Comparison of ENCODE assay signal across 33 cellular contexts in the genomic region with DNA sequence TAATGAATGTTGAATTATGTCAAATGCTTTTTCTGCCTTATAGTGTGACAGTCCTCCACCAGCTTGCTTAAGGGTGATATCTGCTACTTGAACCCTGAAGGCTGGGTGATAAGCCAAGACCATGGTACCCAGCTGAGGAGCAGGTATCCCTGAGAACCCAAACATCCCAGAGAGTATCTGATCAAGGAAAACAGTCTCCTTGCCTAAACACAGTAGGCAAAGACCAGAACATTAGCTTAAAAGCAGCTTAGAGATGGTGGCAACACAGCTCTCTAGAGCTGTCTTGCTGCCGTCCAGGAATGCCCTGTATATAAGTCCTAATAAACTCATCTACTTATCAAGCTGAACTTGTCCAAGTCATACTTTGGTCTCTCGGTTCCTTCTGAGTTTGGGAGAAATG.
"Had no signal": no experiment of that assay in that cellular context is flagged by ENCODE, and none has a peak within 500 bp of the region (broad histone marks: within the 10 kb centered on the region; RNA-seq: fewer than 3 reads in every experiment).

No MANE protein-coding gene starts in this region.

- H3K27ac ChIP-seq: adrenal gland, ascending aorta, body of pancreas, brain microvascular endothelial cell, breast epithelium, cardiac muscle cell had no signal

- H3K4me3 ChIP-seq: adrenal gland, ascending aorta, body of pancreas, breast epithelium, cardiac muscle cell had no signal

- DNase-seq: activated effector memory CD4-positive, alpha-beta T cell treated with anti-CD3 and anti-CD28 coated beads, Interleukin-2, amount 50 U/mL, for 16 hours; activated effector memory CD4-positive, alpha-beta T cell treated with Interleukin-2 at 50 U/mL for 16 hours; activated gamma-delta T cell; activated gamma-delta T cell treated with Interleukin-2 at 50 U/mL for 16 hours; activated naive CD4-positive, alpha-beta T cell; activated naive CD4-positive, alpha-beta T cell treated with anti-CD3 and anti-CD28 coated beads for 36 hours; activated naive CD4-positive, alpha-beta T cell treated with anti-CD3 and anti-CD28 coated beads, Interleukin-2, amount 10 ng/mL, durations not matched to agents 7 days and 5 days; activated naive CD4-positive, alpha-beta T cell treated with anti-CD3 and anti-CD28 coated beads, Interleukin-2, amount 50 U/mL, for 16 hours; activated naive CD4-positive, alpha-beta T cell treated with Interleukin-2 at 50 U/mL for 16 hours; activated naive CD8-positive, alpha-beta T cell treated with anti-CD3 and anti-CD28 coated beads for 36 hours; activated naive CD8-positive, alpha-beta T cell treated with anti-CD3 and anti-CD28 coated beads, Interleukin-2, amount 10 ng/mL, durations not matched to agents 7 days and 5 days; activated naive CD8-positive, alpha-beta T cell treated with anti-CD3 and anti-CD28 coated beads, Interleukin-2, amount 50 U/mL, for 24 hours; activated T-cell treated with anti-CD3 and anti-CD28 coated beads, Interleukin-2, amount 50 U/mL, for 24 hours; activated T-cell treated with anti-CD3 and anti-CD28 coated beads, Interleukin-2, amount 50 U/mL, for 4 hours; activated T-cell treated with anti-CD3 and anti-CD28 coated beads, Interleukin-2, amount 50 U/mL, for 48 hours; activated T-cell treated with anti-CD3 and anti-CD28 coated beads, Interleukin-2, amount 50 U/mL, for 72 hours; adrenal gland; amniotic stem cell; amygdala; anterior cingulate cortex; aorta; body of pancreas; brain microvascular endothelial cell; caudate nucleus; central memory CD4-positive, alpha-beta T cell; cerebellar nuclear complex had no signal

- ATAC-seq: activated naive CD4-positive, alpha-beta T cell treated with anti-CD3 and anti-CD28 coated beads, Interleukin-2, amount 50 U/mL, for 72 hours; activated naive CD8-positive, alpha-beta T cell treated with anti-CD3 and anti-CD28 coated beads, Interleukin-2, amount 50 U/mL, for 24 hours; activated T-cell treated with anti-CD3 and anti-CD28 coated beads, Interleukin-2, amount 50 U/mL, for 4 hours; activated T-cell treated with anti-CD3 and anti-CD28 coated beads, Interleukin-2, amount 50 U/mL, for 72 hours; activated T-helper 17 cell treated with anti-CD3 and anti-CD28 coated beads, Interleukin-2, amount 50 U/mL, for 72 hours; body of pancreas had no signal

- H3K27me3 ChIP-seq: adrenal gland, ascending aorta, body of pancreas, brain microvascular endothelial cell, breast epithelium, cardiac muscle cell had no signal

- H3K4me1 ChIP-seq: adrenal gland, ascending aorta, body of pancreas, breast epithelium had no signal

- FAIRE-seq: astrocyte, bronchial epithelial cell had no signal

- H3K36me3 ChIP-seq: adrenal gland, ascending aorta, brain microvascular endothelial cell, breast epithelium, cardiac muscle cell had no signal

- H3K9me3 ChIP-seq: adrenal gland, ascending aorta, body of pancreas, breast epithelium had no signal
